ENCODE assay signal across 23 cellular contexts in genomic region chr1:230852959-230853358, GRCh38.
"Had no signal": no experiment of that assay in that cellular context is flagged by ENCODE, and none has a peak within 500 bp of the region (broad histone marks: within the 10 kb centered on the region; RNA-seq: fewer than 3 reads in every experiment).

No MANE protein-coding gene starts in this region.

- H3K4me1 Mint-ChIP-seq: activated naive CD8-positive, alpha-beta T cell treated with anti-CD3 and anti-CD28 coated beads, Interleukin-2, amount 10 ng/mL, durations not matched to agents 7 days and 5 days had no signal

- H3K27ac Mint-ChIP-seq: activated CD4-positive, alpha-beta memory T cell treated with anti-CD3 and anti-CD28 coated beads for 36 hours; activated naive CD4-positive, alpha-beta T cell treated with anti-CD3 and anti-CD28 coated beads for 36 hours; activated naive CD8-positive, alpha-beta T cell treated with anti-CD3 and anti-CD28 coated beads, Interleukin-2, amount 10 ng/mL, durations not matched to agents 7 days and 5 days; activated T-cell treated with anti-CD3 and anti-CD28 coated beads, Interleukin-2, amount 50 U/mL, for 72 hours; dendritic cell treated with granulocyte-macrophage colony-stimulating factor and Interleukin-4, amounts not matched to agents 40 ng/mL and 50 ng/mL, for 4 days; natural killer cell treated with Interleukin-12 subunit alpha and Interleukin-12 subunit beta and Interleukin-15 and Interleukin-18, amount 100 ng/mL, for 72 hours had no signal

- H3K4me3 Mint-ChIP-seq: activated CD4-positive, alpha-beta memory T cell treated with anti-CD3 and anti-CD28 coated beads for 36 hours; activated naive CD4-positive, alpha-beta T cell treated with anti-CD3 and anti-CD28 coated beads for 36 hours; activated naive CD8-positive, alpha-beta T cell treated with anti-CD3 and anti-CD28 coated beads, Interleukin-2, amount 10 ng/mL, durations not matched to agents 7 days and 5 days; activated T-cell treated with anti-CD3 and anti-CD28 coated beads, Interleukin-2, amount 50 U/mL, for 72 hours; dendritic cell treated with granulocyte-macrophage colony-stimulating factor and Interleukin-4, amounts not matched to agents 40 ng/mL and 50 ng/mL, for 4 days; natural killer cell treated with Interleukin-12 subunit alpha and Interleukin-12 subunit beta and Interleukin-15 and Interleukin-18, amount 100 ng/mL, for 72 hours had no signal

- H3K27me3 ChIP-seq: body of pancreas, cardiac muscle cell, left lung had no signal

- ATAC-seq: activated T-cell treated with anti-CD3 and anti-CD28 coated beads, Interleukin-2, amount 50 U/mL, for 72 hours; body of pancreas; left lung; natural killer cell treated with Interleukin-12 subunit alpha and Interleukin-12 subunit beta and Interleukin-15 and Interleukin-18, amount 100 ng/mL, for 72 hours had no signal

- H3K27me3 Mint-ChIP-seq: activated CD4-positive, alpha-beta memory T cell treated with anti-CD3 and anti-CD28 coated beads for 36 hours; activated naive CD8-positive, alpha-beta T cell treated with anti-CD3 and anti-CD28 coated beads, Interleukin-2, amount 10 ng/mL, durations not matched to agents 7 days and 5 days; dendritic cell treated with granulocyte-macrophage colony-stimulating factor and Interleukin-4, amounts not matched to agents 40 ng/mL and 50 ng/mL, for 4 days; natural killer cell treated with Interleukin-12 subunit alpha and Interleukin-12 subunit beta and Interleukin-15 and Interleukin-18, amount 100 ng/mL, for 72 hours had no signal

- H3K27ac ChIP-seq: body of pancreas, left lung had no signal

- H3K4me3 ChIP-seq: body of pancreas, cardiac muscle cell, left lung had no signal

- DNase-seq: activated CD4-positive, alpha-beta memory T cell treated with anti-CD3 and anti-CD28 coated beads for 36 hours; activated CD4-positive, alpha-beta T cell treated with anti-CD3 and anti-CD28 coated beads for 48 hours; activated effector memory CD4-positive, alpha-beta T cell treated with Interleukin-2 at 50 U/mL for 16 hours; activated naive CD4-positive, alpha-beta T cell treated with anti-CD3 and anti-CD28 coated beads for 36 hours; activated naive CD8-positive, alpha-beta T cell treated with anti-CD3 and anti-CD28 coated beads, Interleukin-2, amount 10 ng/mL, durations not matched to agents 7 days and 5 days; activated T-cell treated with anti-CD3 and anti-CD28 coated beads, Interleukin-2, amount 50 U/mL, for 72 hours; amygdala; body of pancreas; effector CD8-positive, alpha-beta T cell; foreskin melanocyte; glutamatergic neuron; hippocampal formation; kidney glomerular epithelial cell; left lung; midbrain; posterior cingulate gyrus; stimulated activated CD4-positive, alpha-beta T cell treated with anti-CD3 and anti-CD28 coated beads, Interleukin-2, amount 100 ng/mL, for 48 hours; stimulated activated CD8-positive, alpha-beta memory T cell treated with anti-CD3 and anti-CD28 coated beads, Interleukin-4, amount 100 ng/mL, for 48 hours; stimulated activated naive CD4-positive, alpha-beta T cell; T1000 had no signal

- H3K36me3 Mint-ChIP-seq: activated naive CD8-positive, alpha-beta T cell treated with anti-CD3 and anti-CD28 coated beads, Interleukin-2, amount 10 ng/mL, durations not matched to agents 7 days and 5 days; natural killer cell treated with Interleukin-12 subunit alpha and Interleukin-12 subunit beta and Interleukin-15 and Interleukin-18, amount 100 ng/mL, for 72 hours had no signal

- H3K9me3 Mint-ChIP-seq: activated naive CD4-positive, alpha-beta T cell treated with anti-CD3 and anti-CD28 coated beads for 36 hours; activated naive CD8-positive, alpha-beta T cell treated with anti-CD3 and anti-CD28 coated beads, Interleukin-2, amount 10 ng/mL, durations not matched to agents 7 days and 5 days; activated T-cell treated with anti-CD3 and anti-CD28 coated beads, Interleukin-2, amount 50 U/mL, for 72 hours; natural killer cell treated with Interleukin-12 subunit alpha and Interleukin-12 subunit beta and Interleukin-15 and Interleukin-18, amount 100 ng/mL, for 72 hours had no signal
